In genomic region chr1:98458514-98459259, GRCh38 we compare ENCODE assay signal across 1 cellular context.
TF ChIP-seq lines count a peak whose summit lies in the region.

No MANE protein-coding gene starts in this region.

TF ChIP-seq in GM23338, 12 proteins besides CTCF, POLR2A, EP300 and RAD21 (continued from another document):
- no peak for TF ChIP-seq ZNF462 (CRISPR knock-in tag; IDR thresholded peaks at IDR 0.05)
